8 cellular contexts compared by ENCODE assay signal in genomic region chr6:25942561-25943147, GRCh38. TPM values are rescaled to one million over a fixed set of nuclear protein-coding genes. Genes with fewer than 3 reads are reported as not detected.
DNase-seq lines count a peak whose midpoint lies in the region; ATAC-seq, FAIRE-seq and TF ChIP-seq lines count a peak whose summit lies in the region.

No MANE protein-coding gene starts in this region.

- CTCF ChIA-PET in HEK293 (lab: Yijun Ruan, JAX) (interaction anchor here (0.7 to 2.1 kb wide), 12 partner anchors 9 to 219 kb away, joined by 3 to 8 read pairs (median 3); no protein-coding TSS in a partner anchor), endothelial cell of umbilical vein (lab: Charles Lee) (interaction anchor here (1.0 to 2.2 kb wide), 5 partner anchors 50 to 224 kb away, joined by 3 to 24 read pairs (median 6); no protein-coding TSS in a partner anchor)

- H3K4me2 ChIP-seq in endothelial cell of umbilical vein (ENCODE audit: insufficient read depth, low read length) = no peak overlapping the region

- no peaks in the 10 kb centered on the region for H3K36me3 ChIP-seq in HEK293 (ENCODE audit: control insufficient read depth in 2 of 2, insufficient read depth in 1 of 2, low read length in 2 of 2)
- no peaks in the 10 kb centered on the region for H3K36me3 ChIP-seq in endothelial cell of umbilical vein (ENCODE audit: control insufficient read depth in 2 of 2, extremely low read depth in 1 of 2, insufficient read depth in 2 of 2, low read length in 2 of 2)

- TF ChIP-seq CTCF in HEK293 (tag by site-specific recombination; IDR thresholded peaks at IDR 0.05) (peak; percentile 70), endothelial cell of umbilical vein (IDR thresholded peaks at IDR 0.05; ENCODE audit: extremely low read depth in 1 of 2, insufficient read depth in 1 of 2, low read depth in 1 of 2, low read length in 2 of 2) (peak; percentile 10 to 17)

- H3K27ac ChIP-seq in HEK293 (ENCODE audit: extremely low read depth, low read depth, low read length) = no peak overlapping the region
- H3K27ac ChIP-seq in endothelial cell of umbilical vein (ENCODE audit: insufficient read depth, low read depth, low read length) = no peak overlapping the region

- H4K20me1 ChIP-seq in endothelial cell of umbilical vein (replicated peaks; ENCODE audit: control insufficient read depth, extremely low read depth, insufficient read depth, low read length) = no peaks in the 10 kb centered on the region

- no peaks in the 10 kb centered on the region for H3K9me3 ChIP-seq in HEK293 (ENCODE audit: control insufficient read depth, insufficient read depth, low read depth, low read length)
- no peaks in the 10 kb centered on the region for H3K9me3 ChIP-seq in endothelial cell of umbilical vein (replicated peaks; ENCODE audit: control insufficient read depth, insufficient read depth, low read length)

- peak; percentile 42 for DNase-seq in COLO829 (ENCODE audit: low spot score)
- DNase-seq in OCI-M2 (lab: John Stamatoyannopoulos, UW; ENCODE audit: unreplicated experiment) = peak; percentile 41
- peak; percentile 50 for DNase-seq in endothelial cell of umbilical vein (ENCODE audit: low read depth, low spot score)
- DNase-seq in putamen (ENCODE audit: low spot score) = peak; percentile 3
- no peak for DNase-seq in 8988T
- no peak for DNase-seq in iPS-NIHi11 (ENCODE audit: low spot score)

- H3K4me1 ChIP-seq in HEK293 (ENCODE audit: control insufficient read depth, insufficient read depth, low read length) (no peaks in the 10 kb centered on the region), endothelial cell of umbilical vein (ENCODE audit: control insufficient read depth, extremely low read depth, insufficient read depth, low read length) (no peaks in the 10 kb centered on the region)

- no peak for ATAC-seq in HG02870 (IDR thresholded peaks at IDR 0.05; ENCODE audit: unreplicated experiment)

- H3K4me3 ChIP-seq in HEK293 (ENCODE audit: low read depth, low read length) = no peak overlapping the region
- H3K4me3 ChIP-seq in endothelial cell of umbilical vein (replicated peaks in 1 of 3; ENCODE audit: insufficient read depth in 1 of 3, low read depth in 1 of 3, low read length in 3 of 3) = no peak overlapping the region

- dilution Hi-C loops in endothelial cell of umbilical vein (cut with MboI; ENCODE audit: extremely low pct_ligation_motif_present, low sequenced_read_pairs) = no loop called here

- H2AFZ ChIP-seq in endothelial cell of umbilical vein (ENCODE audit: low read depth, low read length) = no peak overlapping the region

- H3K27me3 ChIP-seq in endothelial cell of umbilical vein (ENCODE audit: control insufficient read depth in 2 of 2, insufficient read depth in 2 of 2, low read length in 2 of 2) = no peaks in the 10 kb centered on the region

- peak; percentile 31 for FAIRE-seq in endothelial cell of umbilical vein (lab: Jason Lieb, UNC)

- TF ChIP-seq POLR2A in endothelial cell of umbilical vein (IDR thresholded peaks at IDR 0.05; ENCODE audit: low read depth, low read length) = no peak

- POLR2A ChIA-PET in HEK293 (lab: Yijun Ruan, JAX) (no interaction called here), endothelial cell of umbilical vein (lab: Charles Lee) (no interaction called here)

- H3K9ac ChIP-seq in endothelial cell of umbilical vein (replicated peaks; ENCODE audit: extremely low read depth, insufficient read depth, low read length) = no peak overlapping the region

- H3K9me1 ChIP-seq in endothelial cell of umbilical vein (replicated peaks; ENCODE audit: control insufficient read depth, extremely low read depth, insufficient read depth, low read length) = no peaks in the 10 kb centered on the region

- intact Hi-C loops in endothelial cell of umbilical vein (cut with micrococcal nuclease) = loop anchor here (1.0 to 5.0 kb wide), 3 partner anchors 60 to 220 kb away; no protein-coding TSS in a partner anchor

- H3K79me2 ChIP-seq in endothelial cell of umbilical vein (ENCODE audit: control insufficient read depth, insufficient read depth, low read length) = no peaks in the 10 kb centered on the region

- no TSS peak for BruUV-seq in endothelial cell of umbilical vein (replicated peaks; lab: Mats Ljungman, UMichigan)

TF ChIP-seq in HEK293, 187 proteins besides CTCF, POLR2A, EP300 and RAD21:
- TF ChIP-seq OSR2 (tag by site-specific recombination; IDR thresholded peaks at IDR 0.05) (no peak), ZNF654 (tag by site-specific recombination; IDR thresholded peaks at IDR 0.05; ENCODE audit: low read depth) (peak; percentile 89), SCRT2 (tag by site-specific recombination; IDR thresholded peaks at IDR 0.05) (peak; percentile 24; the same call in 1 of the 2 replicates)

TF ChIP-seq in endothelial cell of umbilical vein, 7 proteins besides CTCF, POLR2A, EP300 and RAD21:
- TF ChIP-seq FOS (IDR thresholded peaks at IDR 0.05; ENCODE audit: borderline replicate concordance, insufficient read depth, low read length) = no peak
- TF ChIP-seq MAX (IDR thresholded peaks at IDR 0.05; ENCODE audit: insufficient read depth, insufficient read length) = no peak
- TF ChIP-seq EZH2 (IDR thresholded peaks at IDR 0.05; ENCODE audit: borderline replicate concordance, low read depth, low read length, severe bottlenecking) = no peak
- no peak for TF ChIP-seq GATA2 (IDR thresholded peaks at IDR 0.05; ENCODE audit: insufficient read depth, insufficient read length, low read depth, low read length)
TF ChIP-seq in endothelial cell of umbilical vein: peak in this region for 0.

RNA-seq across cellular contexts. Expression of gene SLC17A2, which starts 12.2 kb away (rescaled TPM):
- total RNA-seq in endothelial cell of umbilical vein = not detected in 2 replicates
- not detected in 2 replicates for polyA plus RNA-seq in endothelial cell of umbilical vein
- not detected in 2 replicates for polyA plus RNA-seq in endothelial cell of umbilical vein (2011; cell fraction: cytosol; rRNA removed)
- not detected in 2 replicates for polyA plus RNA-seq in endothelial cell of umbilical vein (2011; cell fraction: nucleus; rRNA removed)
- polyA plus RNA-seq in endothelial cell of umbilical vein (2012) = not detected in 2 replicates
- polyA minus RNA-seq in endothelial cell of umbilical vein = not detected in 2 replicates
- polyA minus RNA-seq in endothelial cell of umbilical vein (2011; cell fraction: cytosol; rRNA and poly(A)+ RNA removed) = not detected
- polyA minus RNA-seq in endothelial cell of umbilical vein (2011; cell fraction: nucleus; rRNA and poly(A)+ RNA removed) = not detected in 2 replicates

RNA-seq across cellular contexts. Expression of gene TRIM38, which starts 19.9 kb away (rescaled TPM):
- total RNA-seq in endothelial cell of umbilical vein = 13.2 and 13.7 TPM in 2 replicates
- 4.6 and 5.1 TPM in 2 replicates for polyA plus RNA-seq in endothelial cell of umbilical vein
- polyA plus RNA-seq in endothelial cell of umbilical vein (2011; cell fraction: cytosol; rRNA removed) = 4.9 and 5.2 TPM in 2 replicates
- 19.5 and 22.4 TPM in 2 replicates for polyA plus RNA-seq in endothelial cell of umbilical vein (2011; cell fraction: nucleus; rRNA removed)
- 5.8 and 8.5 TPM in 2 replicates for polyA plus RNA-seq in endothelial cell of umbilical vein (2012)
- polyA minus RNA-seq in endothelial cell of umbilical vein = 10.4 and 11.6 TPM in 2 replicates
- 3.1 TPM for polyA minus RNA-seq in endothelial cell of umbilical vein (2011; cell fraction: cytosol; rRNA and poly(A)+ RNA removed)
- polyA minus RNA-seq in endothelial cell of umbilical vein (2011; cell fraction: nucleus; rRNA and poly(A)+ RNA removed) = 12.1 and 15.8 TPM in 2 replicates

Comparison
In these comparisons a context has a peak if more than half of its experiments do, and no peak if none do; other contexts are left out.
1. DNase-seq: peak in COLO829 (single experiment), OCI-M2 (single experiment), endothelial cell of umbilical vein (single experiment) and putamen (single experiment); none in 8988T (single experiment) and iPS-NIHi11 (single experiment).